In the genomic region with DNA sequence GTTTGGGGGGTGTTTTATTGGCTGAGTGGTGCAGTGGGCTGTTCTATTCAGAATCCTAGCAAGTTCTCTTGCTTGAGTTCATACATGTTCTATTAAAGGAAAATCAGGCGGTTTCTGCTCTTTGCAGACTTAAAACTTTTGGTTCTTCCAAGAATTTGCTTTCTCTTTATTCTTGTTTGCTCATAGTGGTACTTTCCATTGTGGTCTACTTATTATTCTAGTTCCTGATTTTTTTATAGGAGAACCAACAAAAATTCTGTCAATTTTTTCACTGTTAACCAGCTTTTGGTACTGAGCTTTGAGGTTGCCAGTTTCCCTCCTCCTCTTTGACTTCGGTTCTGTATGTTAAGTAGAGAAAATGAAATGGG, we compare ENCODE assay signal across 13 cellular contexts. TPM values are rescaled to one million over a fixed set of nuclear protein-coding genes. Genes with fewer than 3 reads are reported as not detected.
DNase-seq lines count a peak whose midpoint lies in the region; ATAC-seq and TF ChIP-seq lines count a peak whose summit lies in the region.
"Had no signal": no experiment of that assay in that cellular context is flagged by ENCODE, and none has a peak within 500 bp of the region (broad histone marks: within the 10 kb centered on the region; RNA-seq: fewer than 3 reads in every experiment).

No MANE protein-coding gene starts in this region.

- no peak for DNase-seq in WTC11 (ENCODE audit: low spot score)
- DNase-seq in inferior parietal cortex (ENCODE audit: extremely low spot score) = no peak
- no peak for DNase-seq in stimulated activated CD4-positive, alpha-beta T cell treated with anti-CD3 and anti-CD28 coated beads, Interleukin-4, amount 100 ng/mL, for 1 hour
- DNase-seq in activated effector memory CD4-positive, alpha-beta T cell treated with anti-CD3 and anti-CD28 coated beads, Interleukin-2, amount 50 U/mL, for 16 hours = no peak
- DNase-seq: activated T-cell treated with anti-CD3 and anti-CD28 coated beads, Interleukin-2, amount 50 U/mL, for 4 hours; left ventricle myocardium superior; NCI-H1092 treated with DMSO at 0.1 percent for 48 hours; stimulated activated CD4-positive, alpha-beta T cell treated with anti-CD3 and anti-CD28 coated beads, Interleukin-12 subunit alpha, Interleukin-12 subunit beta, amount 100 ng/mL, for 4 hours had no signal

- POLR2A ChIA-PET in WTC11 (lab: Charles Lee) = no interaction called here

- no peaks in the 10 kb centered on the region for H3K9me3 ChIP-seq in muscle layer of duodenum (ENCODE audit: control insufficient read depth in 1 of 2, low read length in 2 of 2)
- H3K9me3 ChIP-seq: thoracic aorta had no signal

- peak overlapping the region in 1 of 2 donors; percentile 2 for H3K4me3 ChIP-seq in muscle layer of duodenum (ENCODE audit: low read depth in 1 of 2, low read length in 2 of 2)
- H3K4me3 ChIP-seq: thoracic aorta had no signal

- H3K27me3 ChIP-seq in muscle layer of duodenum (ENCODE audit: low read depth, low read length) = no peaks in the 10 kb centered on the region

- H3K27ac ChIP-seq in muscle layer of duodenum (ENCODE audit: low read length) = peak overlapping the region; percentile 26
- H3K27ac ChIP-seq: thoracic aorta had no signal

- CTCF ChIA-PET in WTC11 (lab: Charles Lee) = no interaction called here

- no peaks in the 10 kb centered on the region for H3K36me3 ChIP-seq in muscle layer of duodenum (ENCODE audit: control insufficient read depth in 1 of 2, insufficient read depth in 2 of 2, low read length in 2 of 2)
- H3K36me3 ChIP-seq: thoracic aorta had no signal

- H3K27ac Mint-ChIP-seq in WTC11 = peak overlapping the region; percentile 75

- H3K4me1 ChIP-seq in muscle layer of duodenum (ENCODE audit: control insufficient read depth in 1 of 2, insufficient read depth in 2 of 2, low read length in 2 of 2) = peaks cover 0 to 4% of the 10 kb centered on the region in 2 donors

- no peaks in the 10 kb centered on the region for H3K36me3 Mint-ChIP-seq in WTC11

- H3K4me3 Mint-ChIP-seq in WTC11 = no peak overlapping the region
- H3K4me3 Mint-ChIP-seq: activated T-cell treated with anti-CD3 and anti-CD28 coated beads, Interleukin-2, amount 50 U/mL, for 4 hours had no signal

- no peak for TF ChIP-seq CTCF in WTC11 (IDR thresholded peaks at IDR 0.05)

- H3K4me1 Mint-ChIP-seq in WTC11 = peaks cover 77% of the 10 kb centered on the region

- H3K27me3 Mint-ChIP-seq in WTC11 (ENCODE audit: low read depth) = no peaks in the 10 kb centered on the region

- peak; percentile 21 for ATAC-seq in GM18511 (IDR thresholded peaks at IDR 0.05; ENCODE audit: unreplicated experiment)
- peak; percentile 27 for ATAC-seq in HG02642 (IDR thresholded peaks at IDR 0.05; ENCODE audit: poor library complexity, unreplicated experiment)
- ATAC-seq in WTC11 = no peak
- no peak for ATAC-seq in HG03135 (IDR thresholded peaks at IDR 0.05; ENCODE audit: unreplicated experiment)

- H3K9me3 Mint-ChIP-seq in WTC11 = no peaks in the 10 kb centered on the region
- H3K9me3 Mint-ChIP-seq: activated T-cell treated with anti-CD3 and anti-CD28 coated beads, Interleukin-2, amount 50 U/mL, for 4 hours had no signal

TF ChIP-seq in WTC11, 78 proteins besides CTCF, POLR2A, EP300 and RAD21:
- TF ChIP-seq, protein P1, sequence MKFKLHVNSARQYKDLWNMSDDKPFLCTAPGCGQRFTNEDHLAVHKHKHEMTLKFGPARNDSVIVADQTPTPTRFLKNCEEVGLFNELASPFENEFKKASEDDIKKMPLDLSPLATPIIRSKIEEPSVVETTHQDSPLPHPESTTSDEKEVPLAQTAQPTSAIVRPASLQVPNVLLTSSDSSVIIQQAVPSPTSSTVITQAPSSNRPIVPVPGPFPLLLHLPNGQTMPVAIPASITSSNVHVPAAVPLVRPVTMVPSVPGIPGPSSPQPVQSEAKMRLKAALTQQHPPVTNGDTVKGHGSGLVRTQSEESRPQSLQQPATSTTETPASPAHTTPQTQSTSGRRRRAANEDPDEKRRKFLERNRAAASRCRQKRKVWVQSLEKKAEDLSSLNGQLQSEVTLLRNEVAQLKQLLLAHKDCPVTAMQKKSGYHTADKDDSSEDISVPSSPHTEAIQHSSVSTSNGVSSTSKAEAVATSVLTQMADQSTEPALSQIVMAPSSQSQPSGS (CRISPR knock-in tag; IDR thresholded peaks at IDR 0.05; ENCODE audit: borderline replicate concordance, low read depth) = no peak
- no peak for TF ChIP-seq IRF2 (CRISPR knock-in tag; IDR thresholded peaks at IDR 0.05; ENCODE audit: borderline replicate concordance, low read depth)
- TF ChIP-seq, protein P2, sequence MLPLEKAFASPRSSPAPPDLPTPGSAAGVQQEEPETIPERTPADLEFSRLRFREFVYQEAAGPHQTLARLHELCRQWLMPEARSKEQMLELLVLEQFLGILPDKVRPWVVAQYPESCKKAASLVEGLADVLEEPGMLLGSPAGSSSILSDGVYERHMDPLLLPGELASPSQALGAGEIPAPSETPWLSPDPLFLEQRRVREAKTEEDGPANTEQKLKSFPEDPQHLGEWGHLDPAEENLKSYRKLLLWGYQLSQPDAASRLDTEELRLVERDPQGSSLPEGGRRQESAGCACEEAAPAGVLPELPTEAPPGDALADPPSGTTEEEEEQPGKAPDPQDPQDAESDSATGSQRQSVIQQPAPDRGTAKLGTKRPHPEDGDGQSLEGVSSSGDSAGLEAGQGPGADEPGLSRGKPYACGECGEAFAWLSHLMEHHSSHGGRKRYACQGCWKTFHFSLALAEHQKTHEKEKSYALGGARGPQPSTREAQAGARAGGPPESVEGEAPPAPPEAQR (CRISPR knock-in tag; IDR thresholded peaks at IDR 0.05) = no peak
- TF ChIP-seq FOXK1 (CRISPR knock-in tag; IDR thresholded peaks at IDR 0.05) = no peak
- TF ChIP-seq, protein P3, sequence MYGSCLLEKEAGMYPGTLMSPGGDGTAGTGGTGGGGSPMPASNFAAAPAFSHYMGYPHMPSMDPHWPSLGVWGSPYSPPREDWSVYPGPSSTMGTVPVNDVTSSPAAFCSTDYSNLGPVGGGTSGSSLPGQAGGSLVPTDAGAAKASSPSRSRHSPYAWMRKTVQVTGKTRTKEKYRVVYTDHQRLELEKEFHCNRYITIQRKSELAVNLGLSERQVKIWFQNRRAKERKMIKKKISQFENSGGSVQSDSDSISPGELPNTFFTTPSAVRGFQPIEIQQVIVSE (CRISPR knock-in tag; IDR thresholded peaks at IDR 0.05; ENCODE audit: borderline replicate concordance) = no peak
- no peak for TF ChIP-seq TP53 (CRISPR knock-in tag; IDR thresholded peaks at IDR 0.05)
- TF ChIP-seq, protein P4, sequence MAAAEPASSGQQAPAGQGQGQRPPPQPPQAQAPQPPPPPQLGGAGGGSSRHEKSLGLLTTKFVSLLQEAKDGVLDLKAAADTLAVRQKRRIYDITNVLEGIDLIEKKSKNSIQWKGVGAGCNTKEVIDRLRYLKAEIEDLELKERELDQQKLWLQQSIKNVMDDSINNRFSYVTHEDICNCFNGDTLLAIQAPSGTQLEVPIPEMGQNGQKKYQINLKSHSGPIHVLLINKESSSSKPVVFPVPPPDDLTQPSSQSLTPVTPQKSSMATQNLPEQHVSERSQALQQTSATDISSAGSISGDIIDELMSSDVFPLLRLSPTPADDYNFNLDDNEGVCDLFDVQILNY (CRISPR knock-in tag; IDR thresholded peaks at IDR 0.05) = no peak
- no peak for TF ChIP-seq PRRX2 (CRISPR knock-in tag; IDR thresholded peaks at IDR 0.05)
- TF ChIP-seq ZNF121 (CRISPR knock-in tag; IDR thresholded peaks at IDR 0.05) = no peak
- TF ChIP-seq ZBTB21 (CRISPR knock-in tag; IDR thresholded peaks at IDR 0.05; ENCODE audit: borderline replicate concordance) = no peak
- TF ChIP-seq ATF1 (CRISPR knock-in tag; IDR thresholded peaks at IDR 0.05) = no peak
- TF ChIP-seq, protein P5, sequence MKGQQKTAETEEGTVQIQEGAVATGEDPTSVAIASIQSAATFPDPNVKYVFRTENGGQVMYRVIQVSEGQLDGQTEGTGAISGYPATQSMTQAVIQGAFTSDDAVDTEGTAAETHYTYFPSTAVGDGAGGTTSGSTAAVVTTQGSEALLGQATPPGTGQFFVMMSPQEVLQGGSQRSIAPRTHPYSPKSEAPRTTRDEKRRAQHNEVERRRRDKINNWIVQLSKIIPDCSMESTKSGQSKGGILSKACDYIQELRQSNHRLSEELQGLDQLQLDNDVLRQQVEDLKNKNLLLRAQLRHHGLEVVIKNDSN (CRISPR knock-in tag; IDR thresholded peaks at IDR 0.05) = no peak
- TF ChIP-seq, protein P6, sequence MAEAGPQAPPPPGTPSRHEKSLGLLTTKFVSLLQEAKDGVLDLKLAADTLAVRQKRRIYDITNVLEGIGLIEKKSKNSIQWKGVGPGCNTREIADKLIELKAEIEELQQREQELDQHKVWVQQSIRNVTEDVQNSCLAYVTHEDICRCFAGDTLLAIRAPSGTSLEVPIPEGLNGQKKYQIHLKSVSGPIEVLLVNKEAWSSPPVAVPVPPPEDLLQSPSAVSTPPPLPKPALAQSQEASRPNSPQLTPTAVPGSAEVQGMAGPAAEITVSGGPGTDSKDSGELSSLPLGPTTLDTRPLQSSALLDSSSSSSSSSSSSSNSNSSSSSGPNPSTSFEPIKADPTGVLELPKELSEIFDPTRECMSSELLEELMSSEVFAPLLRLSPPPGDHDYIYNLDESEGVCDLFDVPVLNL (CRISPR knock-in tag; IDR thresholded peaks at IDR 0.05; ENCODE audit: borderline replicate concordance, low read depth) = no peak
- TF ChIP-seq, protein P7, sequence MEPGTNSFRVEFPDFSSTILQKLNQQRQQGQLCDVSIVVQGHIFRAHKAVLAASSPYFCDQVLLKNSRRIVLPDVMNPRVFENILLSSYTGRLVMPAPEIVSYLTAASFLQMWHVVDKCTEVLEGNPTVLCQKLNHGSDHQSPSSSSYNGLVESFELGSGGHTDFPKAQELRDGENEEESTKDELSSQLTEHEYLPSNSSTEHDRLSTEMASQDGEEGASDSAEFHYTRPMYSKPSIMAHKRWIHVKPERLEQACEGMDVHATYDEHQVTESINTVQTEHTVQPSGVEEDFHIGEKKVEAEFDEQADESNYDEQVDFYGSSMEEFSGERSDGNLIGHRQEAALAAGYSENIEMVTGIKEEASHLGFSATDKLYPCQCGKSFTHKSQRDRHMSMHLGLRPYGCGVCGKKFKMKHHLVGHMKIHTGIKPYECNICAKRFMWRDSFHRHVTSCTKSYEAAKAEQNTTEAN (CRISPR knock-in tag; IDR thresholded peaks at IDR 0.05) = no peak
- TF ChIP-seq ETV6 (CRISPR knock-in tag; IDR thresholded peaks at IDR 0.05) = no peak
- no peak for TF ChIP-seq SMAD4 (CRISPR knock-in tag; IDR thresholded peaks at IDR 0.05)
- TF ChIP-seq, protein P8, sequence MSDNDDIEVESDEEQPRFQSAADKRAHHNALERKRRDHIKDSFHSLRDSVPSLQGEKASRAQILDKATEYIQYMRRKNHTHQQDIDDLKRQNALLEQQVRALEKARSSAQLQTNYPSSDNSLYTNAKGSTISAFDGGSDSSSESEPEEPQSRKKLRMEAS (CRISPR knock-in tag; IDR thresholded peaks at IDR 0.05) = no peak
- no peak for TF ChIP-seq NFE2L1 (CRISPR knock-in tag; IDR thresholded peaks at IDR 0.05)
- no peak for TF ChIP-seq FOXP1 (CRISPR knock-in tag; IDR thresholded peaks at IDR 0.05; ENCODE audit: borderline replicate concordance)
- TF ChIP-seq KAT7 (CRISPR knock-in tag; IDR thresholded peaks at IDR 0.05; ENCODE audit: borderline replicate concordance) = no peak
TF ChIP-seq in WTC11: peak in this region for 0.

RNA-seq across cellular contexts. Expression of a gene that starts 6.7 kb away (rescaled TPM):
- 181 to 182 TPM (median 182 TPM) in 3 replicates for total RNA-seq in WTC11 (2021)

Comparison
In these comparisons a context has a peak if more than half of its experiments do, and no peak if none do; other contexts are left out.
1. ATAC-seq: peak in GM18511 (single experiment) and HG02642 (single experiment); none in WTC11 (single experiment) and HG03135 (single experiment).